In the genomic region with DNA sequence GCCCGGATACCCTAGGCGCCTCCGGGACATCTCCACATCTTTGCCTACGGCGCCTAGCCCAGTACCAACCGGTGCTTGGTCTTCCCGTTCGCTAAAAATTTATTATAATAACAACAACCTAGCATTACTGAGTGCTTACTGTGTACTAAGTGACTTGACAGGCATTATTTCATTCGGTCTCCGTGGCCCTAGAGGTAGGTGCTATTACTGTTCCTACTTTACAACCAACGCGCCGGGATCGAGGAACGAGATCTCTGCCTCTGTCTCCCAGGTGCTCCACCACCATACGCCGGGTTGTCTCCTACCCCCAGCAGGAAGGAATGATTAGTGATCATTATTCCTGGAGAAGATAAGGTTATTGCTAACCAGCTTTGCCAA, we compare ENCODE assay signal across 8 cellular contexts. TPM values are rescaled to one million over a fixed set of nuclear protein-coding genes. Genes with fewer than 3 reads are reported as not detected.
DNase-seq lines count a peak whose midpoint lies in the region; ATAC-seq lines count a peak whose summit lies in the region.

No MANE protein-coding gene starts in this region.

- H3K4me3 Mint-ChIP-seq in activated naive CD4-positive, alpha-beta T cell treated with anti-CD3 and anti-CD28 coated beads, Interleukin-2, amount 10 ng/mL, durations not matched to agents 7 days and 5 days = peak overlapping the region; percentile 79
- H3K4me3 Mint-ChIP-seq in activated CD8-positive, alpha-beta memory T cell treated with anti-CD3 and anti-CD28 coated beads, Interleukin-2, amount 10 ng/mL, durations not matched to agents 7 days and 5 days = peak overlapping the region; percentile 71

- no peaks in the 10 kb centered on the region for H3K36me3 Mint-ChIP-seq in activated naive CD4-positive, alpha-beta T cell treated with anti-CD3 and anti-CD28 coated beads, Interleukin-2, amount 10 ng/mL, durations not matched to agents 7 days and 5 days
- no peaks in the 10 kb centered on the region for H3K36me3 Mint-ChIP-seq in activated CD8-positive, alpha-beta memory T cell treated with anti-CD3 and anti-CD28 coated beads, Interleukin-2, amount 10 ng/mL, durations not matched to agents 7 days and 5 days

- H3K9ac ChIP-seq in skeletal muscle tissue (ENCODE audit: low read depth in 1 of 3, low read length in 3 of 3) = peak overlapping the region; percentile 78 to 99 (median 98)

- WGBS in iPS DF 6.9 (ENCODE audit: insufficient coverage, insufficient read length) = no CpG with 5 or more reads among the region's 17 CpGs

- H3K9me3 ChIP-seq in iPS DF 6.9 (ENCODE audit: control insufficient read depth, insufficient read depth, low read length) (no peaks in the 10 kb centered on the region), skeletal muscle tissue (ENCODE audit: control insufficient read depth in 3 of 3, low read length in 3 of 3) (no peaks in the 10 kb centered on the region)

- H3K27ac ChIP-seq in iPS DF 6.9 (ENCODE audit: low read length) (no peak overlapping the region), skeletal muscle tissue (ENCODE audit: low read depth, low read length) (peak overlapping the region; percentile 93)

- H3K9me3 Mint-ChIP-seq in activated naive CD4-positive, alpha-beta T cell treated with anti-CD3 and anti-CD28 coated beads, Interleukin-2, amount 10 ng/mL, durations not matched to agents 7 days and 5 days = no peaks in the 10 kb centered on the region
- H3K9me3 Mint-ChIP-seq in activated CD8-positive, alpha-beta memory T cell treated with anti-CD3 and anti-CD28 coated beads, Interleukin-2, amount 10 ng/mL, durations not matched to agents 7 days and 5 days (ENCODE audit: low read depth) = no peaks in the 10 kb centered on the region

- CTCF ChIA-PET in activated naive CD4-positive, alpha-beta T cell treated with anti-CD3 and anti-CD28 coated beads, Interleukin-2, amount 10 ng/mL, durations not matched to agents 7 days and 5 days (lab: Charles Lee) = interaction anchor here (0.8 to 1.3 kb wide), 2 partner anchors 27 to 39 kb away, joined by 3 to 4 read pairs; no protein-coding TSS in a partner anchor
- CTCF ChIA-PET in activated CD8-positive, alpha-beta memory T cell treated with anti-CD3 and anti-CD28 coated beads, Interleukin-2, amount 10 ng/mL, durations not matched to agents 7 days and 5 days (lab: Charles Lee) = interaction anchor here (1.0 to 1.2 kb wide), 2 partner anchors 23 to 25 kb away, joined by 4 read pairs; no protein-coding TSS in a partner anchor

- H3K36me3 ChIP-seq in iPS DF 6.9 (ENCODE audit: control insufficient read depth, insufficient read depth, low read length) (no peaks in the 10 kb centered on the region), skeletal muscle tissue (ENCODE audit: control insufficient read depth in 3 of 3, insufficient read depth in 3 of 3, low read length in 3 of 3) (peaks cover 0 to 5% (median 2%) of the 10 kb centered on the region in 3 donors)

- ATAC-seq in HG03457 (IDR thresholded peaks at IDR 0.05; ENCODE audit: unreplicated experiment) (peak; percentile 1), HG03432 (IDR thresholded peaks at IDR 0.05; ENCODE audit: unreplicated experiment) (no peak)
- ATAC-seq in activated CD8-positive, alpha-beta memory T cell treated with anti-CD3 and anti-CD28 coated beads, Interleukin-2, amount 10 ng/mL, durations not matched to agents 7 days and 5 days = no peak

- peaks cover 74% of the 10 kb centered on the region for H3K27me3 Mint-ChIP-seq in activated naive CD4-positive, alpha-beta T cell treated with anti-CD3 and anti-CD28 coated beads, Interleukin-2, amount 10 ng/mL, durations not matched to agents 7 days and 5 days
- peaks cover 11% of the 10 kb centered on the region for H3K27me3 Mint-ChIP-seq in activated CD8-positive, alpha-beta memory T cell treated with anti-CD3 and anti-CD28 coated beads, Interleukin-2, amount 10 ng/mL, durations not matched to agents 7 days and 5 days

- H3K27me3 ChIP-seq in iPS DF 6.9 (ENCODE audit: control insufficient read depth, insufficient read depth, low read length) = no peaks in the 10 kb centered on the region
- H3K27me3 ChIP-seq in skeletal muscle tissue (ENCODE audit: control insufficient read depth in 3 of 3, insufficient read depth in 3 of 3, low read length in 3 of 3) = no peaks in the 10 kb centered on the region

- H3K4me1 ChIP-seq in iPS DF 6.9 (ENCODE audit: control insufficient read depth, insufficient read depth, low read length) (peaks cover 7% of the 10 kb centered on the region; the same call in 1 of the 2 replicates), skeletal muscle tissue (ENCODE audit: control insufficient read depth in 3 of 3, insufficient read depth in 3 of 3, low read length in 3 of 3) (peaks cover 31 to 43% (median 34%) of the 10 kb centered on the region in 3 donors)

- peak overlapping the region; percentile 68 for H3K27ac Mint-ChIP-seq in activated naive CD4-positive, alpha-beta T cell treated with anti-CD3 and anti-CD28 coated beads, Interleukin-2, amount 10 ng/mL, durations not matched to agents 7 days and 5 days
- H3K27ac Mint-ChIP-seq in activated CD8-positive, alpha-beta memory T cell treated with anti-CD3 and anti-CD28 coated beads, Interleukin-2, amount 10 ng/mL, durations not matched to agents 7 days and 5 days = no peak overlapping the region

- peaks cover 10% of the 10 kb centered on the region for H3K4me1 Mint-ChIP-seq in activated naive CD4-positive, alpha-beta T cell treated with anti-CD3 and anti-CD28 coated beads, Interleukin-2, amount 10 ng/mL, durations not matched to agents 7 days and 5 days
- H3K4me1 Mint-ChIP-seq in activated CD8-positive, alpha-beta memory T cell treated with anti-CD3 and anti-CD28 coated beads, Interleukin-2, amount 10 ng/mL, durations not matched to agents 7 days and 5 days = peaks cover 4% of the 10 kb centered on the region

- no peak for DNase-seq in activated naive CD4-positive, alpha-beta T cell treated with anti-CD3 and anti-CD28 coated beads, Interleukin-2, amount 10 ng/mL, durations not matched to agents 7 days and 5 days
- no peak for DNase-seq in activated naive CD4-positive, alpha-beta T cell treated with anti-CD3 and anti-CD28 coated beads, Interleukin-2, amount 50 U/mL, for 16 hours
- DNase-seq in activated CD8-positive, alpha-beta memory T cell treated with anti-CD3 and anti-CD28 coated beads, Interleukin-2, amount 10 ng/mL, durations not matched to agents 7 days and 5 days = no peak
- no peak for DNase-seq in iPS DF 6.9 (ENCODE audit: low read depth, low spot score)
- DNase-seq in NCI-H2107 (lab: John Stamatoyannopoulos, UW) = no peak

- H3K4me3 ChIP-seq in iPS DF 6.9 (ENCODE audit: low read length) (peak overlapping the region; percentile 46; the same call in 1 of the 2 replicates), skeletal muscle tissue (ENCODE audit: low read length in 3 of 3) (peak overlapping the region; percentile 74 to 93 (median 91))

RNA-seq across cellular contexts. Expression of gene BIN1, which starts 0.7 kb away (rescaled TPM):
- 100 to 1,000 TPM; 105 to 152 TPM for total RNA-seq in activated CD8-positive, alpha-beta memory T cell treated with anti-CD3 and anti-CD28 coated beads, Interleukin-2, amount 10 ng/mL, durations not matched to agents 7 days and 5 days
- 597 TPM for total RNA-seq in skeletal muscle tissue
